Comparison of ENCODE assay signal across 12 cellular contexts in genomic region chr6:167045828-167046580, GRCh38. TPM values are rescaled to one million over a fixed set of nuclear protein-coding genes. Genes with fewer than 3 reads are reported as not detected.
DNase-seq lines count a peak whose midpoint lies in the region; ATAC-seq, FAIRE-seq and TF ChIP-seq lines count a peak whose summit lies in the region.
"Had no signal": no experiment of that assay in that cellular context is flagged by ENCODE, and none has a peak within 500 bp of the region (broad histone marks: within the 10 kb centered on the region; RNA-seq: fewer than 3 reads in every experiment).

No MANE protein-coding gene starts in this region.

- RAD21 ChIA-PET in GM12878 (lab: Charles Lee; ENCODE audit: unreplicated experiment): interaction anchor here (1.0 to 2.8 kb wide), 8 partner anchors 10 to 97 kb away, joined by 3 to 41 read pairs (median 8); no protein-coding TSS in a partner anchor

- CTCF ChIA-PET in GM12878 (lab: Yijun Ruan, JAX): interaction anchor here (0.6 to 2.7 kb wide), 6 partner anchors 41 to 99 kb away, joined by 3 to 8 read pairs (median 4); partner anchors contain the start of gene CEP43

- H3K36me3 Mint-ChIP-seq in activated naive CD8-positive, alpha-beta T cell treated with anti-CD3 and anti-CD28 coated beads for 36 hours: peaks cover 10% of the 10 kb centered on the region
- H3K36me3 Mint-ChIP-seq in activated naive CD8-positive, alpha-beta T cell treated with anti-CD3 and anti-CD28 coated beads, Interleukin-2, amount 50 U/mL, for 24 hours (ENCODE audit: low read depth): peaks cover 6% of the 10 kb centered on the region
- H3K36me3 Mint-ChIP-seq in type B pancreatic cell: peaks cover 12% of the 10 kb centered on the region

- no peak for DNase-seq in activated naive CD8-positive, alpha-beta T cell treated with anti-CD3 and anti-CD28 coated beads for 36 hours
- DNase-seq in activated naive CD8-positive, alpha-beta T cell treated with anti-CD3 and anti-CD28 coated beads, Interleukin-2, amount 50 U/mL, for 24 hours: no peak
- peak; percentile 6 for DNase-seq in MM.1S
- DNase-seq in GM12878 (ENCODE audit: low read depth, low spot score): no peak
- DNase-seq in type B pancreatic cell (ENCODE audit: extremely low spot score, unreplicated experiment): no peak
- DNase-seq in RKO (ENCODE audit: low spot score): no peak
- DNase-seq in NCI-H2171 treated with DMSO at 0.1 percent for 48 hours (lab: John Stamatoyannopoulos, UW): no peak
- DNase-seq in upper lobe of right lung: no peak
- DNase-seq: KG1, NCI-H446 treated with DMSO at 0.1 percent for 48 hours, testis had no signal

- H4K20me1 ChIP-seq in MM.1S (ENCODE audit: insufficient read depth, low read length): no peaks in the 10 kb centered on the region
- H4K20me1 ChIP-seq in GM12878 (ENCODE audit: control insufficient read depth, insufficient read depth): no peaks in the 10 kb centered on the region

- H3K4me1 ChIP-seq in MM.1S (ENCODE audit: low read length): peaks cover 8% of the 10 kb centered on the region; the same call in 1 of the 2 replicates
- H3K4me1 ChIP-seq in GM12878 (ENCODE audit: control insufficient read depth, insufficient read depth, low read length): peaks cover 45% of the 10 kb centered on the region
- H3K4me1 ChIP-seq in upper lobe of right lung: no peaks in the 10 kb centered on the region
- H3K4me1 ChIP-seq: testis had no signal

- H3K27me3 ChIP-seq in MM.1S (replicated peaks; ENCODE audit: insufficient read depth, low read length): no peaks in the 10 kb centered on the region
- H3K27me3 ChIP-seq in GM12878 (replicated peaks in 1 of 2; ENCODE audit: control insufficient read depth in 2 of 2, insufficient read depth in 2 of 2, low read length in 1 of 2): no peaks in the 10 kb centered on the region
- H3K27me3 ChIP-seq in upper lobe of right lung: no peaks in the 10 kb centered on the region
- H3K27me3 ChIP-seq: testis had no signal

- WGBS in GM12878 (ENCODE audit: insufficient coverage, insufficient replicate concordance, low lambda C conversion rate, missing lambda C conversion rate): 67% methylated on average over 6 of the region's 6 CpGs

- no peak for TF ChIP-seq RAD21 in GM12878 (IDR thresholded peaks at IDR 0.05; ENCODE audit: insufficient read depth, low read depth, low read length)

- H3F3A ChIP-seq in MM.1S (ENCODE audit: insufficient read depth, low read length): no peaks in the 10 kb centered on the region

- BruUV-seq in GM12878 (replicated peaks; lab: Mats Ljungman, UMichigan): no TSS peak

- no peak for TF ChIP-seq POLR2A in GM12878 (IDR thresholded peaks at IDR 0.05; ENCODE audit: low read depth, low read length)

- no peak overlapping the region for H3K9ac ChIP-seq in MM.1S (ENCODE audit: low read length)
- H3K9ac ChIP-seq in GM12878 (ENCODE audit: control insufficient read depth, insufficient read depth, low read length): no peak overlapping the region

- POLR2A ChIA-PET in GM12878 (lab: Charles Lee): interaction anchor here (1.5 to 2.8 kb wide), 2 partner anchors 12 to 77 kb away, joined by 4 to 16 read pairs; partner anchors contain the start of gene CCR6

- no peak overlapping the region for H3K4me3 Mint-ChIP-seq in activated naive CD8-positive, alpha-beta T cell treated with anti-CD3 and anti-CD28 coated beads for 36 hours
- no peak overlapping the region for H3K4me3 Mint-ChIP-seq in activated naive CD8-positive, alpha-beta T cell treated with anti-CD3 and anti-CD28 coated beads, Interleukin-2, amount 50 U/mL, for 24 hours
- H3K4me3 Mint-ChIP-seq in type B pancreatic cell: no peak overlapping the region

- SMC1A ChIA-PET in GM12878 (lab: Charles Lee; ENCODE audit: uncharacterized antibody, unreplicated experiment): interaction anchor here (1.0 to 2.9 kb wide), 7 partner anchors 10 to 92 kb away, joined by 3 to 84 read pairs (median 9); partner anchors contain the start of genes CCR6 and CEP43

- no peak for TF ChIP-seq EP300 in GM12878 (IDR thresholded peaks at IDR 0.05; ENCODE audit: borderline replicate concordance in 1 of 2, control insufficient read depth in 1 of 2, low read depth in 2 of 2, low read length in 2 of 2)

- H3K9me2 ChIP-seq in MM.1S (replicated peaks; ENCODE audit: insufficient read depth, low read length): no peaks in the 10 kb centered on the region

- H3K27ac ChIP-seq in MM.1S (ENCODE audit: low read length) (no peak overlapping the region), GM12878 (ENCODE audit: control insufficient read depth, insufficient read depth) (peak overlapping the region; percentile 89; the same call in 1 of the 2 replicates), upper lobe of right lung (no peak overlapping the region)
- H3K27ac ChIP-seq: testis had no signal

- peak overlapping the region; percentile 10 for H3K27ac Mint-ChIP-seq in activated naive CD8-positive, alpha-beta T cell treated with anti-CD3 and anti-CD28 coated beads for 36 hours
- no peak overlapping the region for H3K27ac Mint-ChIP-seq in activated naive CD8-positive, alpha-beta T cell treated with anti-CD3 and anti-CD28 coated beads, Interleukin-2, amount 50 U/mL, for 24 hours
- H3K27ac Mint-ChIP-seq in type B pancreatic cell: no peak overlapping the region

- in situ Hi-C loops in GM12878 (cut with MboI): no loop called here

- ATAC-seq in activated naive CD8-positive, alpha-beta T cell treated with anti-CD3 and anti-CD28 coated beads, Interleukin-2, amount 50 U/mL, for 24 hours: no peak
- ATAC-seq in GM12878: no peak
- ATAC-seq in upper lobe of right lung: no peak

- TF ChIP-seq CTCF in MM.1S (IDR thresholded peaks at IDR 0.05; ENCODE audit: low read length): peak; percentile 19; the same call in 1 of the 2 replicates
- no peak for TF ChIP-seq CTCF in GM12878 (IDR thresholded peaks at IDR 0.05 in 2 of 3, conservative IDR thresholded peaks at IDR 0.05 in 1 of 3; ENCODE audit: control insufficient read depth in 2 of 3, extremely low read depth in 1 of 3, insufficient read depth in 1 of 3, low read depth in 3 of 3, low read length in 3 of 3)
- TF ChIP-seq CTCF in type B pancreatic cell (conservative IDR thresholded peaks at IDR 0.05): peak; percentile 31
- TF ChIP-seq CTCF in upper lobe of right lung (IDR thresholded peaks at IDR 0.05): no peak

- H2AFZ ChIP-seq in MM.1S (ENCODE audit: low read length) (no peak overlapping the region), GM12878 (ENCODE audit: control insufficient read depth, low read depth, low read length) (no peak overlapping the region; the same call in 1 of the 2 replicates)

- H3K27me3 Mint-ChIP-seq in activated naive CD8-positive, alpha-beta T cell treated with anti-CD3 and anti-CD28 coated beads for 36 hours: no peaks in the 10 kb centered on the region
- no peaks in the 10 kb centered on the region for H3K27me3 Mint-ChIP-seq in activated naive CD8-positive, alpha-beta T cell treated with anti-CD3 and anti-CD28 coated beads, Interleukin-2, amount 50 U/mL, for 24 hours
- no peaks in the 10 kb centered on the region for H3K27me3 Mint-ChIP-seq in type B pancreatic cell

- no peaks in the 10 kb centered on the region for H3K36me3 ChIP-seq in MM.1S (replicated peaks; ENCODE audit: insufficient read depth, low read length)
- H3K36me3 ChIP-seq in GM12878 (ENCODE audit: control insufficient read depth in 2 of 2, insufficient read depth in 2 of 2, low read length in 1 of 2): no peaks in the 10 kb centered on the region; a peak in 2 of 4 replicates
- no peaks in the 10 kb centered on the region for H3K36me3 ChIP-seq in upper lobe of right lung

- H3K4me2 ChIP-seq in MM.1S (ENCODE audit: low read depth, low read length): no peak overlapping the region
- no peak overlapping the region for H3K4me2 ChIP-seq in GM12878 (ENCODE audit: control insufficient read depth, insufficient read depth)

- H3K4me3 ChIP-seq in MM.1S (ENCODE audit: low read length) (no peak overlapping the region), GM12878 (no peak overlapping the region), upper lobe of right lung (no peak overlapping the region)
- H3K4me3 ChIP-seq: HAP-1, testis had no signal

- FAIRE-seq in GM12878 (lab: Jason Lieb, UNC): no peak

- H3K9me3 ChIP-seq in MM.1S (replicated peaks; ENCODE audit: insufficient read depth, low read length) (no peaks in the 10 kb centered on the region), GM12878 (replicated peaks; ENCODE audit: control insufficient read depth, insufficient read depth, low read length) (no peaks in the 10 kb centered on the region), upper lobe of right lung (no peaks in the 10 kb centered on the region)
- H3K9me3 ChIP-seq: HAP-1, testis had no signal

- H3K4me1 Mint-ChIP-seq in activated naive CD8-positive, alpha-beta T cell treated with anti-CD3 and anti-CD28 coated beads for 36 hours: peaks cover 30% of the 10 kb centered on the region
- H3K4me1 Mint-ChIP-seq in activated naive CD8-positive, alpha-beta T cell treated with anti-CD3 and anti-CD28 coated beads, Interleukin-2, amount 50 U/mL, for 24 hours: peaks cover 45% of the 10 kb centered on the region
- H3K4me1 Mint-ChIP-seq in type B pancreatic cell (ENCODE audit: unreplicated experiment): no peaks in the 10 kb centered on the region

- H3K79me2 ChIP-seq in MM.1S (ENCODE audit: low read length) (no peaks in the 10 kb centered on the region), GM12878 (ENCODE audit: control insufficient read depth, insufficient read depth, low read length) (no peaks in the 10 kb centered on the region)

- intact Hi-C loops in GM12878 (cut with micrococcal nuclease; ENCODE audit: unreplicated experiment): loop anchor here (2.0 to 5.0 kb wide), 3 partner anchors 49 to 107 kb away; partner anchors contain the start of gene RNASET2
- intact Hi-C loops in upper lobe of right lung (cut with DNase I): no loop called here

- H3K9me3 Mint-ChIP-seq in activated naive CD8-positive, alpha-beta T cell treated with anti-CD3 and anti-CD28 coated beads for 36 hours: no peaks in the 10 kb centered on the region
- no peaks in the 10 kb centered on the region for H3K9me3 Mint-ChIP-seq in activated naive CD8-positive, alpha-beta T cell treated with anti-CD3 and anti-CD28 coated beads, Interleukin-2, amount 50 U/mL, for 24 hours
- H3K9me3 Mint-ChIP-seq in type B pancreatic cell: no peaks in the 10 kb centered on the region

RNA-seq across cellular contexts. Expression of gene CEP43, which starts 46.8 kb away (rescaled TPM):
- 10 to 100 TPM; 24.5 to 27.3 TPM for total RNA-seq in activated naive CD8-positive, alpha-beta T cell treated with anti-CD3 and anti-CD28 coated beads for 36 hours
- 100 and 101 TPM in 2 replicates for total RNA-seq in GM12878 (2013; cell fraction: nucleolus; rRNA removed)
- total RNA-seq in GM12878 (2014; rRNA removed) (16.3 and 23.1 TPM in 2 replicates), GM12878 (2014; rRNA removed; fragmentation: Illumina TruSeq; extraction: Trizol) (23.4 and 25.4 TPM in 2 replicates), GM12878 (2021) (16.5 and 19.5 TPM in 2 replicates), type B pancreatic cell (ENCODE audit: low replicate concordance) (18.3 and 35.3 TPM in 2 replicates), upper lobe of right lung (10.7 TPM)
- polyA plus RNA-seq in GM12878 (2011; ENCODE audit: low read depth): 7.2 TPM
- polyA plus RNA-seq in GM12878 (2011; rRNA removed) (49.9 and 77.7 TPM in 2 replicates), GM12878 (2014; fragmentation: Illumina TruSeq; extraction: Trizol) (27.3 and 33.7 TPM in 2 replicates), GM12878 (2014; fragmentation: Nextera tagmentation; extraction: Ambion mirVana) (10 to 100 TPM in 1 of 2 experiments, 1 to 10 TPM in 1; 7.7 to 11.4 TPM), GM12878 (2014; rRNA removed) (23.8 and 23.9 TPM in 2 replicates), GM12878 (2016; fragmentation: Nextera tagmentation; extraction: Ambion mirVana) (10 to 100 TPM; 41.8 to 44.2 TPM)
- polyA plus RNA-seq in GM12878 (2011; cell fraction: cytosol; rRNA removed): 14.3 and 14.7 TPM in 2 replicates
- polyA plus RNA-seq in GM12878 (2011; cell fraction: nucleus; rRNA removed): 65.4 and 73.5 TPM in 2 replicates
- polyA plus RNA-seq in GM12878 (2012): 12.1 and 15.9 TPM in 2 replicates
- 22.0 and 27.0 TPM in 2 replicates for polyA minus RNA-seq in GM12878 (2011; rRNA and poly(A)+ RNA removed)
- polyA minus RNA-seq in GM12878 (2011; cell fraction: cytosol; rRNA and poly(A)+ RNA removed): 10.0 and 11.5 TPM in 2 replicates
- polyA minus RNA-seq in GM12878 (2011; cell fraction: nucleus; rRNA and poly(A)+ RNA removed): 25.6 and 30.8 TPM in 2 replicates

Comparison
In these comparisons a context has a peak if more than half of its experiments do, and no peak if none do; other contexts are left out.
1. CTCF ChIP-seq: peak in MM.1S (single experiment) and type B pancreatic cell (single experiment); none in GM12878 (0 of 3) and upper lobe of right lung (single experiment).